In the genomic region with DNA sequence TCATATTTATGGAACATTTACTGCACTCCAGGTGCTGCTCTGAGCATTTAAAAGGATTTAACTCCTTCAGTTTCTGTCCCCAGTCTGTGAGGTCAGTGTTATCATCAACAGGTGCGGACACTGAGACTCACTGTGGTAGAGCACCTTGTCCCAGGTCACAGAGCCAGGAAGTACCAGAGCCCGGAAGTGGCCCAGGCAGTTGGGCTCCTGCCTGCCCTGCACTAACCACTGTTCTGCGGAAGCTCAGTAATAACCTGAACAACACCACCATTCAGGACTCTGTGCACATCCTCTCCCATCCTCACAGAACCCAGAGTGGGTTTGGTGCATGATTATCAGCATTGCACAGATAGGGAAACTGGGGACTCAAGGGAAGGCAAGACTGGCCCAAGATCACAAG, we compare ENCODE assay signal across 15 cellular contexts. TPM values are rescaled to one million over a fixed set of nuclear protein-coding genes. Genes with fewer than 3 reads are reported as not detected.
A peak's percentile ranks its signal among the peaks of the same experiment; 100 is the strongest.
DNase-seq lines count a peak whose midpoint lies in the region; ATAC-seq and TF ChIP-seq lines count a peak whose summit lies in the region.
"Had no signal": no experiment of that assay in that cellular context is flagged by ENCODE, and none has a peak within 500 bp of the region (broad histone marks: within the 10 kb centered on the region; RNA-seq: fewer than 3 reads in every experiment).

No MANE protein-coding gene starts in this region.

- intact Hi-C loops in activated T-helper 2 cell treated with anti-CD3 and anti-CD28 coated beads, Interferon-gamma antibody, Interleukin-2, Interleukin-4, amounts not matched to agents 10 μg/mL and 5 μg/mL and 100 μg/mL, durations not matched to agents 14 hours and 24 hours and 36 hours (cut with micrococcal nuclease): no loop called here
- intact Hi-C loops in heart right ventricle (cut with DNase I): no loop called here

- peaks cover 0 to 9% (median 0%) of the 10 kb centered on the region in 3 donors for H3K9me3 Mint-ChIP-seq in T-cell
- peaks cover 17% of the 10 kb centered on the region for H3K9me3 Mint-ChIP-seq in activated T-helper 2 cell treated with anti-CD3 and anti-CD28 coated beads, Interferon-gamma antibody, Interleukin-2, Interleukin-4, amounts not matched to agents 10 μg/mL and 5 μg/mL and 100 μg/mL, durations not matched to agents 14 hours and 24 hours and 36 hours
- H3K9me3 Mint-ChIP-seq in naive thymus-derived CD8-positive, alpha-beta T cell: peaks cover 0 to 2% (median 0%) of the 10 kb centered on the region in 9 donors
- H3K9me3 Mint-ChIP-seq in type B pancreatic cell: no peaks in the 10 kb centered on the region

- H3K27me3 Mint-ChIP-seq in T-cell (no peaks in the 10 kb centered on the region), type B pancreatic cell (peaks cover 13% of the 10 kb centered on the region)
- H3K27me3 Mint-ChIP-seq in activated T-helper 2 cell treated with anti-CD3 and anti-CD28 coated beads, Interferon-gamma antibody, Interleukin-2, Interleukin-4, amounts not matched to agents 10 μg/mL and 5 μg/mL and 100 μg/mL, durations not matched to agents 14 hours and 24 hours and 36 hours (ENCODE audit: low read depth): no peaks in the 10 kb centered on the region
- no peaks in the 10 kb centered on the region for H3K27me3 Mint-ChIP-seq in naive thymus-derived CD8-positive, alpha-beta T cell

- peaks cover 23% of the 10 kb centered on the region for H3K36me3 Mint-ChIP-seq in T-cell
- peaks cover 46% of the 10 kb centered on the region for H3K36me3 Mint-ChIP-seq in activated T-helper 2 cell treated with anti-CD3 and anti-CD28 coated beads, Interferon-gamma antibody, Interleukin-2, Interleukin-4, amounts not matched to agents 10 μg/mL and 5 μg/mL and 100 μg/mL, durations not matched to agents 14 hours and 24 hours and 36 hours (ENCODE audit: low read depth)
- peaks cover 8 to 48% (median 35%) of the 10 kb centered on the region in 3 donors for H3K36me3 Mint-ChIP-seq in naive thymus-derived CD8-positive, alpha-beta T cell
- H3K36me3 Mint-ChIP-seq in type B pancreatic cell: no peaks in the 10 kb centered on the region

- H3K9me3 ChIP-seq in AG04450 (ENCODE audit: control insufficient read depth, insufficient read depth, low read length) (no peaks in the 10 kb centered on the region), heart right ventricle (no peaks in the 10 kb centered on the region)
- H3K9me3 ChIP-seq: body of pancreas, upper lobe of left lung had no signal

- H3K4me3 ChIP-seq in AG04450 (ENCODE audit: low read depth, low read length): no peak overlapping the region
- no peak overlapping the region for H3K4me3 ChIP-seq in heart right ventricle
- H3K4me3 ChIP-seq: body of pancreas, smooth muscle cell, upper lobe of left lung had no signal

- in situ Hi-C loops in ACHN (cut with HindIII; ENCODE audit: low pct_ligation_motif_present, low pct_unique_long_range_greater_than_20kb, low sequenced_read_pairs): no loop called here

- ATAC-seq in T-cell (replicated peaks in 1 of 4) (peak; percentile 79 to 91 (median 87)), heart right ventricle (no peak)
- peak; percentile 77 to 82 for ATAC-seq in naive thymus-derived CD8-positive, alpha-beta T cell
- ATAC-seq: body of pancreas had no signal

- POLR2A ChIA-PET in AG04450 (lab: Yijun Ruan, JAX) (no interaction called here), T-cell (lab: Charles Lee) (no interaction called here)
- POLR2A ChIA-PET in naive thymus-derived CD8-positive, alpha-beta T cell (lab: Charles Lee): interaction anchor here (0.7 to 8.4 kb wide), 10 partner anchors 9 to 171 kb away, joined by 3 to 60 read pairs (median 6); a partner anchor contains a TSS

- H3K4me1 Mint-ChIP-seq in T-cell (peaks cover 95 to 99% (median 98%) of the 10 kb centered on the region in 3 donors), type B pancreatic cell (ENCODE audit: unreplicated experiment) (peaks cover under 1% of the 10 kb centered on the region)
- H3K4me1 Mint-ChIP-seq in activated T-helper 2 cell treated with anti-CD3 and anti-CD28 coated beads, Interferon-gamma antibody, Interleukin-2, Interleukin-4, amounts not matched to agents 10 μg/mL and 5 μg/mL and 100 μg/mL, durations not matched to agents 14 hours and 24 hours and 36 hours (ENCODE audit: low read depth): peaks cover 83% of the 10 kb centered on the region
- peaks cover 67 to 100% (median 99%) of the 10 kb centered on the region in 4 donors for H3K4me1 Mint-ChIP-seq in naive thymus-derived CD8-positive, alpha-beta T cell

- H3K27ac ChIP-seq in AG04450 (ENCODE audit: low read depth, low read length) (peak overlapping the region; percentile 21), heart right ventricle (peak overlapping the region in 1 of 10 donors; percentile 50)
- H3K27ac ChIP-seq: body of pancreas had no signal

- DNase-seq in AG04450 (ENCODE audit: low read depth, low spot score) (no peak), T-cell (peak in 31 of 34 experiments; percentile 16 to 71 (median 34)), ACHN (no peak), heart right ventricle (no peak), type B pancreatic cell (ENCODE audit: extremely low spot score, unreplicated experiment) (no peak), middle frontal gyrus (ENCODE audit: extremely low spot score, low spot score) (no peak)
- peak; percentile 45 for DNase-seq in activated T-helper 2 cell treated with anti-CD3 and anti-CD28 coated beads, Interferon-gamma antibody, Interleukin-2, Interleukin-4, amounts not matched to agents 10 μg/mL and 5 μg/mL and 100 μg/mL, durations not matched to agents 14 hours and 24 hours and 36 hours (ENCODE audit: low spot score)
- DNase-seq in naive thymus-derived CD8-positive, alpha-beta T cell: peak in 8 of 10 donors; percentile 17 to 73 (median 39)
- DNase-seq: activated CD8-positive, alpha-beta memory T cell treated with anti-CD3 and anti-CD28 coated beads, Interleukin-2, amount 50 U/mL, for 4 hours; NCI-H1436; SHP77 treated with DMSO at 0.1 percent for 48 hours; upper lobe of left lung had no signal

- CTCF ChIA-PET in AG04450 (lab: Charles Lee): no interaction called here
- CTCF ChIA-PET in T-cell (lab: Charles Lee): no interaction called here

- TF ChIP-seq CTCF in AG04450 (IDR thresholded peaks at IDR 0.05; ENCODE audit: low read depth, low read length) (no peak), heart right ventricle (IDR thresholded peaks at IDR 0.05) (no peak), type B pancreatic cell (conservative IDR thresholded peaks at IDR 0.05) (no peak)

- 89 to 90% methylated on average over 3 of the region's 3 CpGs for WGBS in heart right ventricle, 2 donors

- no peaks in the 10 kb centered on the region for H3K36me3 ChIP-seq in heart right ventricle
- H3K36me3 ChIP-seq: upper lobe of left lung had no signal

- peaks cover 6% of the 10 kb centered on the region for H3K27me3 ChIP-seq in AG04450 (ENCODE audit: control insufficient read depth, insufficient read depth, low read length)
- peaks cover 0 to 22% (median 3%) of the 10 kb centered on the region in 7 donors for H3K27me3 ChIP-seq in heart right ventricle
- H3K27me3 ChIP-seq: body of pancreas, upper lobe of left lung had no signal

- H3K4me3 Mint-ChIP-seq in T-cell (peak overlapping the region; percentile 34 to 71 (median 38)), type B pancreatic cell (no peak overlapping the region)
- H3K4me3 Mint-ChIP-seq in activated T-helper 2 cell treated with anti-CD3 and anti-CD28 coated beads, Interferon-gamma antibody, Interleukin-2, Interleukin-4, amounts not matched to agents 10 μg/mL and 5 μg/mL and 100 μg/mL, durations not matched to agents 14 hours and 24 hours and 36 hours (ENCODE audit: low read depth): peak overlapping the region; percentile 46
- peak overlapping the region; percentile 51 to 87 (median 78) for H3K4me3 Mint-ChIP-seq in naive thymus-derived CD8-positive, alpha-beta T cell

- peaks cover 0 to 6% (median 0%) of the 10 kb centered on the region in 9 donors for H3K4me1 ChIP-seq in heart right ventricle
- H3K4me1 ChIP-seq: body of pancreas had no signal

- H3K27ac Mint-ChIP-seq in T-cell (peak overlapping the region; percentile 90 to 98), type B pancreatic cell (no peak overlapping the region)
- peak overlapping the region; percentile 94 for H3K27ac Mint-ChIP-seq in activated T-helper 2 cell treated with anti-CD3 and anti-CD28 coated beads, Interferon-gamma antibody, Interleukin-2, Interleukin-4, amounts not matched to agents 10 μg/mL and 5 μg/mL and 100 μg/mL, durations not matched to agents 14 hours and 24 hours and 36 hours
- peak overlapping the region; percentile 84 to 99 (median 96) for H3K27ac Mint-ChIP-seq in naive thymus-derived CD8-positive, alpha-beta T cell

RNA-seq across cellular contexts. Expression of a gene that starts 16.8 kb away (rescaled TPM):
- polyA plus RNA-seq in AG04450 (2011; rRNA removed): not detected in 2 replicates
- not detected in 2 replicates for polyA minus RNA-seq in AG04450 (2011; rRNA and poly(A)+ RNA removed)
- total RNA-seq in T-cell: 10 to 100 TPM; 25.4 to 59.5 (median 28.6) TPM
- total RNA-seq in activated T-helper 2 cell treated with anti-CD3 and anti-CD28 coated beads, Interferon-gamma antibody, Interleukin-2, Interleukin-4, amounts not matched to agents 10 μg/mL and 5 μg/mL and 100 μg/mL, durations not matched to agents 14 hours and 24 hours and 36 hours: 25.1 and 28.7 TPM in 2 replicates
- total RNA-seq in naive thymus-derived CD8-positive, alpha-beta T cell: 10 to 100 TPM; 47.5 to 52.2 TPM
- polyA plus RNA-seq in naive thymus-derived CD8-positive, alpha-beta T cell: 100 to 1,000 TPM; 165 to 246 (median 187) TPM
- total RNA-seq in heart right ventricle: 1 to 10 TPM in 1 of 10 donors, not detected in 9; 1.9 TPM
- polyA plus RNA-seq in heart right ventricle: under 1 TPM in 1 of 2 donors, not detected in 1; 0.10 TPM
- not detected in 2 replicates for total RNA-seq in type B pancreatic cell (ENCODE audit: low replicate concordance)
- total RNA-seq: body of pancreas, LHCN-M2, smooth muscle cell had no signal
- polyA plus RNA-seq: smooth muscle cell had no signal

RNA-seq across cellular contexts. Expression of a gene that starts 54.6 kb away (rescaled TPM):
- not detected in 2 replicates for polyA plus RNA-seq in AG04450 (2011; rRNA removed)
- not detected in 2 replicates for polyA minus RNA-seq in AG04450 (2011; rRNA and poly(A)+ RNA removed)
- 1 to 10 TPM in 4 of 5 donors, under 1 TPM in 1; 0.62 to 6.2 (median 3.1) TPM for total RNA-seq in T-cell
- total RNA-seq in activated T-helper 2 cell treated with anti-CD3 and anti-CD28 coated beads, Interferon-gamma antibody, Interleukin-2, Interleukin-4, amounts not matched to agents 10 μg/mL and 5 μg/mL and 100 μg/mL, durations not matched to agents 14 hours and 24 hours and 36 hours: 0.67 and 1.6 TPM in 2 replicates
- 10 to 100 TPM; 13.3 to 14.8 TPM for total RNA-seq in naive thymus-derived CD8-positive, alpha-beta T cell
- 1 to 10 TPM in 2 of 3 donors, under 1 TPM in 1; 0.23 to 6.1 (median 3.3) TPM for polyA plus RNA-seq in naive thymus-derived CD8-positive, alpha-beta T cell
- 1 to 10 TPM in 5 of 10 donors, under 1 TPM in 4, not detected in 1; 0.37 to 6.9 (median 1.8) TPM for total RNA-seq in heart right ventricle
- polyA plus RNA-seq in heart right ventricle: under 1 TPM; 0.14 to 0.37 TPM
- total RNA-seq in type B pancreatic cell (ENCODE audit: low replicate concordance): 0.95 and 1.0 TPM in 2 replicates

Comparison
In these comparisons a context has a peak if more than half of its experiments do, and no peak if none do; other contexts are left out.
1. DNase-seq: peak in T-cell (31 of 34), activated T-helper 2 cell treated with anti-CD3 and anti-CD28 coated beads, Interferon-gamma antibody, Interleukin-2, Interleukin-4, amounts not matched to agents 10 μg/mL and 5 μg/mL and 100 μg/mL, durations not matched to agents 14 hours and 24 hours and 36 hours (single experiment) and naive thymus-derived CD8-positive, alpha-beta T cell (8 of 10); none in AG04450 (single experiment), ACHN (single experiment), heart right ventricle (0 of 2), type B pancreatic cell (single experiment) and middle frontal gyrus (single experiment).
2. ATAC-seq: peak in T-cell (4 of 4) and naive thymus-derived CD8-positive, alpha-beta T cell (2 of 2); none in heart right ventricle (0 of 8).